Comparison of ENCODE assay signal across 20 cellular contexts in the genomic region with DNA sequence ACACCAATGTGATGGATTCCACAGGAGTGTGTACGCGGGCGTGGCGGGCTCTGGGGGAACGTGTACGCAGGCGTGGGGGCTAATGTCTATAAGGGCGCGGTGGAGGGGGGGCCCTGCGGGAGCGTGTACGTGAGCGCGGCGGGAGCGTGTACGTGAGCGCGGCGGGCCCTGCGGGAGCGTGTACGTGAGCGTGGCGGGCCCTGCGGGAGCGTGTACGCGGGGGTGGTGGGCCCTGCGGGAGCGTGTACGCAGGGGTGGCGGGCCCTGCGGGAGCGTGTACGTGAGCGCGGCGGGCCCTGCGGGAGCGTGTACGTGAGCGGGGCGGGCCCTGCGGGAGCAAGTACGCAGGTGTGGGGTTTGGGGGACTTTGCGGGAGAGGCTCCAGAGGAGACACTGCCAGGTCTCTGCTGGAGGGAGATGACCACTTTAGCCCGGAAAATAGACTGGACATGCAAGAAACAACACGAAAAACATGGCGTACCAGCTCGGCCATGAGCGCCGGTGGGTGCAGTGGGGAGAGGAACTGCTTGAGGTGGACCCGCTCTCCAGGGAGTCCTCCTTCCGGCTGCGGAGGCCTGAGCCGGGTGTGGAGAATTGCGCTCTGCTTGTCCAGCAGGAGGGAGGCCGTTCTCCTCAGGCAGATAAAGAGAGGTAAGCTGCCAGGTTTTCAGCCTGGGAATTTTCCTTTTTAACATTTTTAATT. TPM values are rescaled to one million over a fixed set of nuclear protein-coding genes. Genes with fewer than 3 reads are reported as not detected.
A peak's percentile ranks its signal among the peaks of the same experiment; 100 is the strongest.
DNase-seq lines count a peak whose midpoint lies in the region; ATAC-seq, FAIRE-seq and TF ChIP-seq lines count a peak whose summit lies in the region.
"Had no signal": no experiment of that assay in that cellular context is flagged by ENCODE, and none has a peak within 500 bp of the region (broad histone marks: within the 10 kb centered on the region; RNA-seq: fewer than 3 reads in every experiment).

No MANE protein-coding gene starts in this region.

- no peaks in the 10 kb centered on the region for H3K4me1 Mint-ChIP-seq in stimulated activated memory B cell treated with anti-CD40 and anti-IgM and Interleukin-4, amounts not matched to agents 10 μg/mL and 1 μg/mL and 100 μg/mL, for 72 hours
- H3K4me1 Mint-ChIP-seq: CD8-positive, alpha-beta memory T cell had no signal

- H3K4me3 ChIP-seq in heart right ventricle (no peak overlapping the region), K562 (peak overlapping the region; percentile 44), dorsolateral prefrontal cortex (no peak overlapping the region)
- H3K4me3 ChIP-seq: BLaER1 had no signal

- H3K9ac ChIP-seq in K562 (ENCODE audit: insufficient read depth in 1 of 2, low read depth in 2 of 2, low read length in 2 of 2): peak overlapping the region; percentile 54 to 89
- H3K9ac ChIP-seq: BLaER1 had no signal

- no peaks in the 10 kb centered on the region for H3K9me3 Mint-ChIP-seq in stimulated activated memory B cell treated with anti-CD40 and anti-IgM and Interleukin-4, amounts not matched to agents 10 μg/mL and 1 μg/mL and 100 μg/mL, for 72 hours

- peak overlapping the region in 6 of 10 donors; percentile 27 to 76 (median 68) for H3K27ac ChIP-seq in heart right ventricle
- peak overlapping the region; percentile 52; the same call in 2 of the 3 replicates for H3K27ac ChIP-seq in K562 (ENCODE audit: extremely low read depth, low read depth, low read length)
- H3K27ac ChIP-seq in dorsolateral prefrontal cortex: no peak overlapping the region
- H3K27ac ChIP-seq: BLaER1 had no signal

- H3K36me3 ChIP-seq in heart right ventricle: no peaks in the 10 kb centered on the region
- peaks cover 2% of the 10 kb centered on the region; the same call in 1 of the 3 replicates for H3K36me3 ChIP-seq in K562 (ENCODE audit: control insufficient read depth, insufficient read depth, low read length)
- H3K36me3 ChIP-seq: BLaER1 had no signal

- 92 to 95% methylated on average over 58 to 59 of the region's 59 CpGs for WGBS in heart right ventricle, 2 donors
- WGBS in K562 (ENCODE audit: insufficient coverage, low coverage, missing lambda C conversion rate): 19% methylated on average over 29 of the region's 59 CpGs

- DNase-seq in heart right ventricle (no peak), Right ventricle myocardium inferior (ENCODE audit: missing footprints) (no peak), K562 (ENCODE audit: extremely low read depth in 1 of 4, low spot score in 3 of 4) (peak; percentile 74 to 84 (median 80)), islet precursor cell (peak; percentile 23), OCI-M2 (lab: John Stamatoyannopoulos, UW; ENCODE audit: unreplicated experiment) (no peak), dorsolateral prefrontal cortex (no peak)
- DNase-seq: 8988T; AML-193; Caco-2; CD8-positive, alpha-beta memory T cell; DND-41; GDM1; GOT3; HCEC 1CT; HFFc6 had no signal

- TF ChIP-seq CTCF in heart right ventricle (IDR thresholded peaks at IDR 0.05) (no peak), K562 (IDR thresholded peaks at IDR 0.05 in 2 of 3, conservative IDR thresholded peaks at IDR 0.05 in 1 of 3; ENCODE audit: insufficient read depth in 2 of 3, low read depth in 1 of 3, low read length in 3 of 3) (no peak), dorsolateral prefrontal cortex (IDR thresholded peaks at IDR 0.05 in 54 of 56, conservative IDR thresholded peaks at IDR 0.05 in 2 of 56; ENCODE audit: low read depth in 1 of 56, partially characterized antibody in 56 of 56) (no peak)

- no peaks in the 10 kb centered on the region for H3K27me3 Mint-ChIP-seq in stimulated activated memory B cell treated with anti-CD40 and anti-IgM and Interleukin-4, amounts not matched to agents 10 μg/mL and 1 μg/mL and 100 μg/mL, for 72 hours

- H3K27ac Mint-ChIP-seq in stimulated activated memory B cell treated with anti-CD40 and anti-IgM and Interleukin-4, amounts not matched to agents 10 μg/mL and 1 μg/mL and 100 μg/mL, for 72 hours: no peak overlapping the region
- H3K27ac Mint-ChIP-seq: CD8-positive, alpha-beta memory T cell; HFFc6 had no signal

- ATAC-seq in heart right ventricle (no peak), Right ventricle myocardium inferior (no peak), K562 (peak; percentile 87), HG02798 (IDR thresholded peaks at IDR 0.05; ENCODE audit: poor library complexity, unreplicated experiment) (no peak)
- peak; percentile 46 for ATAC-seq in stimulated activated memory B cell treated with anti-CD40 and anti-IgM and Interleukin-4, amounts not matched to agents 10 μg/mL and 1 μg/mL and 100 μg/mL, for 72 hours

- no peak overlapping the region for H3K4me3 Mint-ChIP-seq in stimulated activated memory B cell treated with anti-CD40 and anti-IgM and Interleukin-4, amounts not matched to agents 10 μg/mL and 1 μg/mL and 100 μg/mL, for 72 hours
- H3K4me3 Mint-ChIP-seq: CD8-positive, alpha-beta memory T cell; HFFc6 had no signal

- POLR2A ChIA-PET in K562 (lab: Yijun Ruan, JAX): interaction anchor here (0.6 kb wide), 2 partner anchors 28 to 44 kb away, joined by 3 to 4 read pairs; no protein-coding TSS in a partner anchor

- H3K79me2 ChIP-seq in K562 (ENCODE audit: control insufficient read depth, insufficient read depth, low read length): peaks cover 11% of the 10 kb centered on the region

- H4K20me1 ChIP-seq in K562 (replicated peaks; ENCODE audit: control insufficient read depth, insufficient read depth, low read length): no peaks in the 10 kb centered on the region
- H4K20me1 ChIP-seq: BLaER1 had no signal

- TF ChIP-seq RAD21 in K562 (CRISPR knock-in tag; conservative IDR thresholded peaks at IDR 0.05 in 1 of 2, IDR thresholded peaks at IDR 0.05 in 1 of 2): no peak

- H3K9me3 ChIP-seq in heart right ventricle (no peaks in the 10 kb centered on the region), K562 (replicated peaks; ENCODE audit: control insufficient read depth, insufficient read depth, low read depth, low read length) (no peaks in the 10 kb centered on the region)
- H3K9me3 ChIP-seq: BLaER1, Caco-2 had no signal

- peaks cover 0 to 30% (median 8%) of the 10 kb centered on the region in 9 donors for H3K4me1 ChIP-seq in heart right ventricle
- peaks cover 0 to 19% of the 10 kb centered on the region in 2 experiments; a peak in 2 of 5 replicates for H3K4me1 ChIP-seq in K562 (replicated peaks in 1 of 2; ENCODE audit: control insufficient read depth in 2 of 2, insufficient read depth in 2 of 2, low read length in 2 of 2)
- H3K4me1 ChIP-seq: BLaER1, Caco-2 had no signal

- TF ChIP-seq EP300 in K562 (IDR thresholded peaks at IDR 0.05; ENCODE audit: low read length): no peak

- intact Hi-C loops in heart right ventricle (cut with DNase I): no loop called here
- intact Hi-C loops in Right ventricle myocardium inferior (cut with DNase I): no loop called here
- intact Hi-C loops in K562 (cut with micrococcal nuclease): no loop called here
- intact Hi-C loops in dorsolateral prefrontal cortex (cut with DNase I): no loop called here

- peaks cover 3% of the 10 kb centered on the region for H3K9me1 ChIP-seq in K562 (ENCODE audit: control insufficient read depth, insufficient read depth, low read length)

- H2AFZ ChIP-seq in K562 (ENCODE audit: low read depth, low read length): peak overlapping the region; percentile 72

- no TSS peak for BruUV-seq in K562 (replicated peaks; lab: Mats Ljungman, UMichigan)

- TF ChIP-seq POLR2A in K562 (conservative IDR thresholded peaks at IDR 0.05): peak; percentile 45; the same call in 1 of the 2 replicates

- H3K36me3 Mint-ChIP-seq in stimulated activated memory B cell treated with anti-CD40 and anti-IgM and Interleukin-4, amounts not matched to agents 10 μg/mL and 1 μg/mL and 100 μg/mL, for 72 hours: no peaks in the 10 kb centered on the region
- H3K36me3 Mint-ChIP-seq: CD8-positive, alpha-beta memory T cell had no signal

- H3K4me2 ChIP-seq in K562 (ENCODE audit: insufficient read depth, low read length): peak overlapping the region; percentile 64
- H3K4me2 ChIP-seq: BLaER1 had no signal

- peaks cover 0 to 6% (median 4%) of the 10 kb centered on the region in 7 donors for H3K27me3 ChIP-seq in heart right ventricle
- peaks cover 22 to 82% of the 10 kb centered on the region in 2 experiments for H3K27me3 ChIP-seq in K562 (ENCODE audit: control insufficient read depth in 2 of 2, insufficient read depth in 2 of 2, low read length in 2 of 2)
- peaks cover 0 to 12% (median 0%) of the 10 kb centered on the region in 45 donors for H3K27me3 ChIP-seq in dorsolateral prefrontal cortex

- CTCF ChIA-PET in K562 (lab: Yijun Ruan, JAX; ENCODE audit: low intra/inter-chr PET ratio): no interaction called here

- FAIRE-seq in K562 (lab: Jason Lieb, UNC): no peak
- FAIRE-seq: GM12892, HTR-8/SVneo had no signal

- in situ Hi-C loops in K562 (cut with MboI): no loop called here

TF ChIP-seq in K562, 482 proteins besides CTCF, POLR2A, EP300 and RAD21 (continues in another document):
- TF ChIP-seq ZNF197 (CRISPR knock-in tag; IDR thresholded peaks at IDR 0.05; ENCODE audit: low read depth) (peak; percentile 91), ZNF175 (CRISPR knock-in tag; IDR thresholded peaks at IDR 0.05; ENCODE audit: low read depth) (peak; percentile 50; the same call in 1 of the 2 replicates)

RNA-seq across cellular contexts. Expression of gene SMOC2, which starts 27.8 kb away (rescaled TPM):
- total RNA-seq in heart right ventricle (10 to 100 TPM in 9 of 10 donors, 1 to 10 TPM in 1; 6.6 to 39.1 (median 18.4) TPM), Right ventricle myocardium inferior (16.4 TPM), K562 (2014; rRNA removed) (0.45 and 1.0 TPM in 2 replicates), K562 (2014; rRNA removed; fragmentation: Illumina TruSeq; extraction: Trizol) (1.1 TPM in 2 replicates), K562 (2015; rRNA removed; fragmentation: Illumina TruSeq; extraction: Trizol) (1.3 and 1.5 TPM in 2 replicates), K562 (2021) (1.2 and 1.7 TPM in 2 replicates), dorsolateral prefrontal cortex (10 to 100 TPM in 2 of 120 experiments, 1 to 10 TPM in 117, under 1 TPM in 1; 0.79 to 10.5 (median 3.8) TPM)
- polyA plus RNA-seq in heart right ventricle (10 to 100 TPM in 1 of 2 donors, 1 to 10 TPM in 1; 9.5 to 10.6 TPM), K562 (2011; rRNA removed) (2.3 and 2.9 TPM in 2 replicates), K562 (2014; fragmentation: Illumina TruSeq; extraction: Trizol) (1.5 and 1.6 TPM in 2 replicates), K562 (2014; fragmentation: Nextera tagmentation; extraction: Ambion mirVana) (under 1 TPM; 0.62 to 0.84 TPM), K562 (2014; rRNA removed) (1.0 and 1.1 TPM in 2 replicates)
- total RNA-seq in K562 (2011; cell fraction: chromatin; rRNA removed; ENCODE audit: low replicate concordance): 4.8 and 6.8 TPM in 2 replicates
- total RNA-seq in K562 (2011; cell fraction: nucleolus; rRNA removed): 2.4 and 2.7 TPM in 2 replicates
- total RNA-seq in K562 (2011; cell fraction: nucleoplasm; rRNA removed): 4.8 and 5.4 TPM in 2 replicates
- polyA plus RNA-seq in K562 (2011; cell fraction: cytosol; rRNA removed): 1.3 and 1.9 TPM in 2 replicates
- polyA plus RNA-seq in K562 (2011; cell fraction: nucleus; rRNA removed): 8.1 and 8.5 TPM in 2 replicates
- polyA plus RNA-seq in K562 (2012): 1.1 and 1.8 TPM in 2 replicates
- 0.70 and 1.2 TPM in 2 replicates for polyA minus RNA-seq in K562 (2011; rRNA and poly(A)+ RNA removed)
- 0.38 and 1.0 TPM in 2 replicates for polyA minus RNA-seq in K562 (2011; cell fraction: cytosol; rRNA and poly(A)+ RNA removed)
- polyA minus RNA-seq in K562 (2011; cell fraction: nucleus; rRNA and poly(A)+ RNA removed): 1.8 and 3.6 TPM in 2 replicates
- total RNA-seq: CD8-positive, alpha-beta memory T cell; HFFc6 had no signal
- polyA plus RNA-seq: CD8-positive, alpha-beta memory T cell had no signal

Comparison
In these comparisons a context has a peak if more than half of its experiments do, and no peak if none do; other contexts are left out.
1. ATAC-seq: peak in K562 (single experiment) and stimulated activated memory B cell treated with anti-CD40 and anti-IgM and Interleukin-4, amounts not matched to agents 10 μg/mL and 1 μg/mL and 100 μg/mL, for 72 hours (single experiment); none in heart right ventricle (0 of 8), Right ventricle myocardium inferior (single experiment) and HG02798 (single experiment).
2. DNase-seq: peak in K562 (4 of 4) and islet precursor cell (single experiment); none in heart right ventricle (0 of 2), Right ventricle myocardium inferior (single experiment), OCI-M2 (single experiment) and dorsolateral prefrontal cortex (0 of 10).
3. H3K27ac ChIP-seq: peak in heart right ventricle (6 of 10) and K562 (single experiment); none in dorsolateral prefrontal cortex (0 of 59).